ENCODE assay signal across 16 cellular contexts in the genomic region with DNA sequence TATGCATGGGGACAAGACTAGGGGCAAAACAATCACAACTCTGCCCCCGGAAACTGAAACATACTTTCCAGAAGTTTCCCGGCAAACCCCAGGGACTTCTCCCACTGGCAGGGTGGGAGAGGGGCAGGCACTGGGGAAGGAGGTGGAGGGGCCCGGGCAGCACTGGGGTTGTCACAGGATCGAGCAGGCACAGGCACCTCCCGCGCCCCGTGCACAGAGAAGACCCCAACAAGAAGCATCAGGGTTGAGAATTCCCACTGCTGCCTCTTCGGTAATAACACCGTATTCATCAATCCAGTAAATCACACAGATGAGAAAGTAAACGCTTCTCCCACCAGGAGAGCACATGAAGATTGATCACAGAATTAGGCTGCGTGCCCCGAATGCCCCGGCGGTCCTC.
DNase-seq lines count a peak whose midpoint lies in the region; ATAC-seq, FAIRE-seq and TF ChIP-seq lines count a peak whose summit lies in the region.
"Had no signal": no experiment of that assay in that cellular context is flagged by ENCODE, and none has a peak within 500 bp of the region (broad histone marks: within the 10 kb centered on the region; RNA-seq: fewer than 3 reads in every experiment).

No MANE protein-coding gene starts in this region.

- H4K20me1 ChIP-seq in neural progenitor cell (ENCODE audit: low read depth): no peaks in the 10 kb centered on the region
- H4K20me1 ChIP-seq: BLaER1 had no signal

- H3K9me3 Mint-ChIP-seq in neural crest cell (no peaks in the 10 kb centered on the region), neural progenitor cell (peaks cover 4% of the 10 kb centered on the region)
- H3K9me3 Mint-ChIP-seq in activated T-helper 1 cell treated with anti-CD3 and anti-CD28 coated beads, Interleukin-12 subunit alpha, Interleukin-12 subunit beta, Interleukin-2, Interleukin-4 antibody, amounts not matched to agents 30 ng/mL and 10 ng/mL and 1 ng/mL, durations not matched to agents 14 hours and 24 hours and 36 hours: peaks cover 22% of the 10 kb centered on the region
- H3K9me3 Mint-ChIP-seq in T-helper 2 cell treated with Interferon-gamma antibody and Interleukin-4, amounts not matched to agents 5 μg/mL and 100 μg/mL, for 36 hours: peaks cover 11% of the 10 kb centered on the region

- H3F3A ChIP-seq in neural progenitor cell (ENCODE audit: low read depth): no peaks in the 10 kb centered on the region

- H3K36me3 Mint-ChIP-seq in neural crest cell (ENCODE audit: low read depth) (peaks cover 6% of the 10 kb centered on the region), neural progenitor cell (no peaks in the 10 kb centered on the region)
- H3K36me3 Mint-ChIP-seq in activated T-helper 1 cell treated with anti-CD3 and anti-CD28 coated beads, Interleukin-12 subunit alpha, Interleukin-12 subunit beta, Interleukin-2, Interleukin-4 antibody, amounts not matched to agents 30 ng/mL and 10 ng/mL and 1 ng/mL, durations not matched to agents 14 hours and 24 hours and 36 hours (ENCODE audit: low read depth): no peaks in the 10 kb centered on the region
- no peaks in the 10 kb centered on the region for H3K36me3 Mint-ChIP-seq in T-helper 2 cell treated with Interferon-gamma antibody and Interleukin-4, amounts not matched to agents 5 μg/mL and 100 μg/mL, for 36 hours (ENCODE audit: low read depth)

- H3K27ac ChIP-seq in kidney (ENCODE audit: low read depth in 2 of 2, low read length in 2 of 2) (no peak overlapping the region), tibial artery (no peak overlapping the region), neural progenitor cell (no peak overlapping the region)
- H3K27ac ChIP-seq: BLaER1, GM23248 had no signal

- intact Hi-C loops in cardiac septum (cut with DNase I): no loop called here
- intact Hi-C loops in left ventricle myocardium superior (cut with micrococcal nuclease): no loop called here
- intact Hi-C loops in kidney (cut with DNase I): no loop called here
- intact Hi-C loops in tibial artery (cut with DNase I; ENCODE audit: low total_unique reads): no loop called here
- intact Hi-C loops in activated T-helper 1 cell treated with anti-CD3 and anti-CD28 coated beads, Interleukin-12 subunit alpha, Interleukin-12 subunit beta, Interleukin-2, Interleukin-4 antibody, amounts not matched to agents 30 ng/mL and 10 ng/mL and 1 ng/mL, durations not matched to agents 14 hours and 24 hours and 36 hours (cut with micrococcal nuclease): no loop called here

- TF ChIP-seq CTCF in kidney (IDR thresholded peaks at IDR 0.05; ENCODE audit: borderline replicate concordance, extremely low read depth, insufficient read depth) (no peak), neural crest cell (conservative IDR thresholded peaks at IDR 0.05) (no peak), tibial artery (IDR thresholded peaks at IDR 0.05) (no peak), neural progenitor cell (IDR thresholded peaks at IDR 0.05) (no peak)

- H3K4me1 Mint-ChIP-seq in neural crest cell (no peaks in the 10 kb centered on the region), neural progenitor cell (peaks cover 12% of the 10 kb centered on the region)
- no peaks in the 10 kb centered on the region for H3K4me1 Mint-ChIP-seq in activated T-helper 1 cell treated with anti-CD3 and anti-CD28 coated beads, Interleukin-12 subunit alpha, Interleukin-12 subunit beta, Interleukin-2, Interleukin-4 antibody, amounts not matched to agents 30 ng/mL and 10 ng/mL and 1 ng/mL, durations not matched to agents 14 hours and 24 hours and 36 hours (ENCODE audit: low read depth)
- H3K4me1 Mint-ChIP-seq in T-helper 2 cell treated with Interferon-gamma antibody and Interleukin-4, amounts not matched to agents 5 μg/mL and 100 μg/mL, for 36 hours (ENCODE audit: low read depth): no peaks in the 10 kb centered on the region

- no peak overlapping the region for H3K4me3 Mint-ChIP-seq in neural crest cell
- H3K4me3 Mint-ChIP-seq in activated T-helper 1 cell treated with anti-CD3 and anti-CD28 coated beads, Interleukin-12 subunit alpha, Interleukin-12 subunit beta, Interleukin-2, Interleukin-4 antibody, amounts not matched to agents 30 ng/mL and 10 ng/mL and 1 ng/mL, durations not matched to agents 14 hours and 24 hours and 36 hours: no peak overlapping the region
- no peak overlapping the region for H3K4me3 Mint-ChIP-seq in neural progenitor cell
- H3K4me3 Mint-ChIP-seq in T-helper 2 cell treated with Interferon-gamma antibody and Interleukin-4, amounts not matched to agents 5 μg/mL and 100 μg/mL, for 36 hours: no peak overlapping the region

- H3K27me3 ChIP-seq in tibial artery: peaks cover 0 to 10% of the 10 kb centered on the region in 2 donors
- H3K27me3 ChIP-seq in neural progenitor cell: no peaks in the 10 kb centered on the region
- H3K27me3 ChIP-seq: BLaER1 had no signal

- no peaks in the 10 kb centered on the region for H3K79me2 ChIP-seq in neural progenitor cell (ENCODE audit: low read depth)

- H3K36me3 ChIP-seq in kidney (ENCODE audit: control insufficient read depth in 1 of 2, insufficient read depth in 2 of 2, low read length in 2 of 2): no peaks in the 10 kb centered on the region
- H3K36me3 ChIP-seq in tibial artery: no peaks in the 10 kb centered on the region
- no peaks in the 10 kb centered on the region for H3K36me3 ChIP-seq in neural progenitor cell
- H3K36me3 ChIP-seq: BLaER1 had no signal

- H3K4me2 ChIP-seq in neural progenitor cell: no peak overlapping the region
- H3K4me2 ChIP-seq: BLaER1 had no signal

- no peaks in the 10 kb centered on the region for H3K27me3 Mint-ChIP-seq in neural crest cell (ENCODE audit: low read depth)
- no peaks in the 10 kb centered on the region for H3K27me3 Mint-ChIP-seq in activated T-helper 1 cell treated with anti-CD3 and anti-CD28 coated beads, Interleukin-12 subunit alpha, Interleukin-12 subunit beta, Interleukin-2, Interleukin-4 antibody, amounts not matched to agents 30 ng/mL and 10 ng/mL and 1 ng/mL, durations not matched to agents 14 hours and 24 hours and 36 hours (ENCODE audit: insufficient read depth)
- H3K27me3 Mint-ChIP-seq in neural progenitor cell (ENCODE audit: insufficient read depth, low read depth): peaks cover 9% of the 10 kb centered on the region
- H3K27me3 Mint-ChIP-seq in T-helper 2 cell treated with Interferon-gamma antibody and Interleukin-4, amounts not matched to agents 5 μg/mL and 100 μg/mL, for 36 hours (ENCODE audit: low read depth): no peaks in the 10 kb centered on the region

- no peak for FAIRE-seq in kidney (lab: Jason Lieb, UNC)
- FAIRE-seq: GM18507, H54, HTR-8/SVneo had no signal

- no peak overlapping the region for H3K4me3 ChIP-seq in kidney (ENCODE audit: low read length in 2 of 2)
- H3K4me3 ChIP-seq in tibial artery: no peak overlapping the region
- no peak overlapping the region for H3K4me3 ChIP-seq in neural progenitor cell
- H3K4me3 ChIP-seq: BLaER1, GM23248 had no signal

- no peaks in the 10 kb centered on the region for H3K9me3 ChIP-seq in kidney (ENCODE audit: control insufficient read depth in 1 of 2, low read length in 2 of 2)
- H3K9me3 ChIP-seq in tibial artery: no peaks in the 10 kb centered on the region
- no peaks in the 10 kb centered on the region for H3K9me3 ChIP-seq in neural progenitor cell (ENCODE audit: low read depth)
- H3K9me3 ChIP-seq: BLaER1 had no signal

- no peak for ATAC-seq in left ventricle myocardium superior
- ATAC-seq: HCT116 had no signal

- DNase-seq in cardiac septum (ENCODE audit: low spot score) (peak; percentile 36), left ventricle myocardium superior (no peak), kidney (peak; percentile 47), neural crest cell (ENCODE audit: low read depth, low spot score) (no peak), tibial artery (peak; percentile 17 to 50), neural progenitor cell (ENCODE audit: low spot score) (no peak)
- DNase-seq in activated T-helper 1 cell treated with anti-CD3 and anti-CD28 coated beads, Interleukin-12 subunit alpha, Interleukin-12 subunit beta, Interleukin-2, Interleukin-4 antibody, amounts not matched to agents 30 ng/mL and 10 ng/mL and 1 ng/mL, durations not matched to agents 14 hours and 24 hours and 36 hours (ENCODE audit: low spot score): no peak
- no peak for DNase-seq in T-helper 2 cell treated with Interferon-gamma antibody and Interleukin-4, amounts not matched to agents 5 μg/mL and 100 μg/mL, for 36 hours (ENCODE audit: low spot score)
- DNase-seq: 8988T, AML-193, GM23248 had no signal

- H3K4me1 ChIP-seq in kidney (ENCODE audit: control insufficient read depth in 1 of 2, insufficient read depth in 1 of 2, low read depth in 1 of 2, low read length in 2 of 2): no peaks in the 10 kb centered on the region
- no peaks in the 10 kb centered on the region for H3K4me1 ChIP-seq in tibial artery
- no peaks in the 10 kb centered on the region for H3K4me1 ChIP-seq in neural progenitor cell
- H3K4me1 ChIP-seq: BLaER1 had no signal

- H2AFZ ChIP-seq in neural progenitor cell (replicated peaks): no peak overlapping the region
- H2AFZ ChIP-seq: GM23248 had no signal

- H3K27ac Mint-ChIP-seq in neural crest cell (ENCODE audit: unreplicated experiment) (peak overlapping the region; percentile 9), neural progenitor cell (no peak overlapping the region)
- H3K27ac Mint-ChIP-seq in activated T-helper 1 cell treated with anti-CD3 and anti-CD28 coated beads, Interleukin-12 subunit alpha, Interleukin-12 subunit beta, Interleukin-2, Interleukin-4 antibody, amounts not matched to agents 30 ng/mL and 10 ng/mL and 1 ng/mL, durations not matched to agents 14 hours and 24 hours and 36 hours: no peak overlapping the region
- no peak overlapping the region for H3K27ac Mint-ChIP-seq in T-helper 2 cell treated with Interferon-gamma antibody and Interleukin-4, amounts not matched to agents 5 μg/mL and 100 μg/mL, for 36 hours

- H3K9ac ChIP-seq in kidney (ENCODE audit: low read length in 2 of 2): no peak overlapping the region
- no peak overlapping the region for H3K9ac ChIP-seq in neural progenitor cell
- H3K9ac ChIP-seq: BLaER1, GM23248 had no signal

Comparison
In these comparisons a context has a peak if more than half of its experiments do, and no peak if none do; other contexts are left out.
1. DNase-seq: peak in cardiac septum (single experiment), kidney (single experiment) and tibial artery (2 of 2); none in left ventricle myocardium superior (single experiment), neural crest cell (single experiment), activated T-helper 1 cell treated with anti-CD3 and anti-CD28 coated beads, Interleukin-12 subunit alpha, Interleukin-12 subunit beta, Interleukin-2, Interleukin-4 antibody, amounts not matched to agents 30 ng/mL and 10 ng/mL and 1 ng/mL, durations not matched to agents 14 hours and 24 hours and 36 hours (single experiment), neural progenitor cell (single experiment) and T-helper 2 cell treated with Interferon-gamma antibody and Interleukin-4, amounts not matched to agents 5 μg/mL and 100 μg/mL, for 36 hours (single experiment).